Comparison of ENCODE assay signal across 8 cellular contexts in genomic region chr11:116772443-116773202, GRCh38. TPM values are rescaled to one million over a fixed set of nuclear protein-coding genes. Genes with fewer than 3 reads are reported as not detected.
DNase-seq lines count a peak whose midpoint lies in the region; ATAC-seq, FAIRE-seq and TF ChIP-seq lines count a peak whose summit lies in the region.

TSS of gene BUD13 (minus strand) at chr11:116772987. CDS start at chr11:116772964, 23 bp downstream.

- TF ChIP-seq CTCF in D721Med (IDR thresholded peaks at IDR 0.05; ENCODE audit: insufficient read depth, missing control alignments), result no peak

- no peak for FAIRE-seq in D721Med (lab: Jason Lieb, UNC)

- ATAC-seq in GM21447 (IDR thresholded peaks at IDR 0.05; ENCODE audit: unreplicated experiment), result peak; percentile 83

- peak within 1 kb of the TSS; percentile 79 for H3K27ac ChIP-seq in epithelial cell of prostate

- DNase-seq in D721Med (ENCODE audit: insufficient read length, low spot score) (peak; percentile 78), HuH-7 (ENCODE audit: low spot score) (peak; percentile 87), OCI-M2 (lab: John Stamatoyannopoulos, UW; ENCODE audit: unreplicated experiment) (peak; percentile 44), activated T-cell treated with anti-CD3 and anti-CD28 coated beads for 4 hours (peak; percentile 91), epithelial cell of prostate (ENCODE audit: low read depth, low spot score) (peak; percentile 20), mucosa of gallbladder (ENCODE audit: low spot score) (peak; percentile 92)
- peak; percentile 97 for DNase-seq in stimulated activated CD8-positive, alpha-beta memory T cell treated with anti-CD3 and anti-CD28 coated beads, Interleukin-4, amount 100 ng/mL, for 48 hours

RNA-seq across cellular contexts. Expression of gene BUD13, which starts in this region (rescaled TPM):
- 14.0 TPM for total RNA-seq in mucosa of gallbladder

Comparison
In these comparisons a context has a peak if more than half of its experiments do, and no peak if none do; other contexts are left out.
1. Peak in every context shown above with its lines: DNase-seq, ATAC-seq and H3K27ac ChIP-seq.
2. DNase-seq: peak in every context shown above with its lines; median percentile 97 in stimulated activated CD8-positive, alpha-beta memory T cell treated with anti-CD3 and anti-CD28 coated beads, Interleukin-4, amount 100 ng/mL, for 48 hours; 92 in mucosa of gallbladder; 91 in activated T-cell treated with anti-CD3 and anti-CD28 coated beads for 4 hours; 87 in HuH-7; 78 in D721Med; 44 in OCI-M2; 20 in epithelial cell of prostate.